Comparison of ENCODE assay signal across 13 cellular contexts in genomic region chr1:9270290-9270900, GRCh38. TPM values are rescaled to one million over a fixed set of nuclear protein-coding genes. Genes with fewer than 3 reads are reported as not detected.
DNase-seq lines count a peak whose midpoint lies in the region; ATAC-seq and TF ChIP-seq lines count a peak whose summit lies in the region.
"Had no signal": no experiment of that assay in that cellular context is flagged by ENCODE, and none has a peak within 500 bp of the region (broad histone marks: within the 10 kb centered on the region; RNA-seq: fewer than 3 reads in every experiment).

No MANE protein-coding gene starts in this region.

- ATAC-seq in HCT116 (peak; percentile 35; the same call in 1 of the 2 replicates), omental fat pad (ENCODE audit: low FRiP score) (no peak)

- no TSS peak for BruUV-seq in HCT116 (replicated peaks; lab: Mats Ljungman, UMichigan)

- CTCF ChIA-PET in HCT116 (lab: Charles Lee) = interaction anchor here (4.4 kb wide), 1 partner anchor 220 kb away, joined by 60 read pairs; no protein-coding TSS in a partner anchor
- CTCF ChIA-PET in RWPE1 (lab: Yijun Ruan, JAX) = interaction anchor here (0.5 to 2.6 kb wide), 5 partner anchors 105 to 411 kb away, joined by 3 to 12 read pairs (median 5); no protein-coding TSS in a partner anchor

- TF ChIP-seq RAD21 in HCT116 (IDR thresholded peaks at IDR 0.05; ENCODE audit: low read depth) = no peak

- no peaks in the 10 kb centered on the region for H3K9me2 ChIP-seq in HCT116 (ENCODE audit: insufficient read depth)

- peaks cover 34 to 83% (median 72%) of the 10 kb centered on the region in 10 experiments for H3K4me1 ChIP-seq in BLaER1 treated with 17β-estradiol and CSF1 and Interleukin-3, amounts not matched to agents 10 nM and 100 nM
- peaks cover 19 to 26% of the 10 kb centered on the region in 2 experiments for H3K4me1 ChIP-seq in HCT116 (ENCODE audit: control insufficient read depth in 1 of 2, insufficient read depth in 2 of 2, low read length in 2 of 2)

- POLR2A ChIA-PET in HCT116 (lab: Charles Lee) = no interaction called here
- POLR2A ChIA-PET in RWPE1 (lab: Yijun Ruan, JAX; ENCODE audit: low non-redundant PET) = no interaction called here

- peaks cover 0 to 20% (median 0%) of the 10 kb centered on the region in 11 experiments; a peak in 2 of 22 replicates for H3K27me3 ChIP-seq in BLaER1 treated with 17β-estradiol and CSF1 and Interleukin-3, amounts not matched to agents 10 nM and 100 nM
- H3K27me3 ChIP-seq in HCT116 (ENCODE audit: insufficient read depth, low read length) = no peaks in the 10 kb centered on the region
- H3K27me3 ChIP-seq: adrenal gland had no signal

- intact Hi-C loops in HCT116 (cut with micrococcal nuclease) = no loop called here
- intact Hi-C loops in activated T-helper 2 cell treated with anti-CD3 and anti-CD28 coated beads, Interferon-gamma antibody, Interleukin-2, Interleukin-4, amounts not matched to agents 10 μg/mL and 5 μg/mL and 100 μg/mL, durations not matched to agents 14 hours and 24 hours and 36 hours (cut with micrococcal nuclease) = no loop called here

- H3K27me3 Mint-ChIP-seq in activated T-helper 2 cell treated with anti-CD3 and anti-CD28 coated beads, Interferon-gamma antibody, Interleukin-2, Interleukin-4, amounts not matched to agents 10 μg/mL and 5 μg/mL and 100 μg/mL, durations not matched to agents 14 hours and 24 hours and 36 hours (ENCODE audit: low read depth) = no peaks in the 10 kb centered on the region
- H3K27me3 Mint-ChIP-seq: memory B cell had no signal

- H3K4me1 Mint-ChIP-seq in activated T-helper 2 cell treated with anti-CD3 and anti-CD28 coated beads, Interferon-gamma antibody, Interleukin-2, Interleukin-4, amounts not matched to agents 10 μg/mL and 5 μg/mL and 100 μg/mL, durations not matched to agents 14 hours and 24 hours and 36 hours (ENCODE audit: low read depth) = peaks cover 11% of the 10 kb centered on the region

- H4K20me1 ChIP-seq in BLaER1 treated with 17β-estradiol and CSF1 and Interleukin-3, amounts not matched to agents 10 nM and 100 nM = peaks cover 0 to 27% (median 0%) of the 10 kb centered on the region in 11 experiments; a peak in 9 of 22 replicates
- no peaks in the 10 kb centered on the region for H4K20me1 ChIP-seq in HCT116 (ENCODE audit: insufficient read depth)

- H3K9me3 ChIP-seq in BLaER1 treated with 17β-estradiol and CSF1 and Interleukin-3, amounts not matched to agents 10 nM and 100 nM (replicated peaks in 1 of 11) = no peaks in the 10 kb centered on the region
- H3K9me3 ChIP-seq in HCT116 (ENCODE audit: control insufficient read depth in 1 of 2, insufficient read depth in 1 of 2, low read depth in 1 of 2, low read length in 2 of 2) = no peaks in the 10 kb centered on the region
- H3K9me3 ChIP-seq: adrenal gland had no signal

- RAD21 ChIA-PET in HCT116 (lab: Charles Lee; ENCODE audit: low non-redundant PET in 1 of 2, low total read pairs in 2 of 2, uncharacterized antibody in 2 of 2, unreplicated experiment in 2 of 2) = interaction anchor here in 1 of 2 experiments (1.1 kb wide), 1 partner anchor 221 kb away, joined by 3 read pairs; no protein-coding TSS in a partner anchor

- no peaks in the 10 kb centered on the region for H3K79me2 ChIP-seq in HCT116 (ENCODE audit: insufficient read depth, low read length)

- no peak overlapping the region for H3K4me3 Mint-ChIP-seq in activated T-helper 2 cell treated with anti-CD3 and anti-CD28 coated beads, Interferon-gamma antibody, Interleukin-2, Interleukin-4, amounts not matched to agents 10 μg/mL and 5 μg/mL and 100 μg/mL, durations not matched to agents 14 hours and 24 hours and 36 hours (ENCODE audit: low read depth)
- H3K4me3 Mint-ChIP-seq: memory B cell had no signal

- H3K4me2 ChIP-seq in BLaER1 treated with 17β-estradiol and CSF1 and Interleukin-3, amounts not matched to agents 10 nM and 100 nM = peak overlapping the region in 9 of 11 experiments; percentile 0 to 81 (median 69); a peak in 14 of 22 replicates
- H3K4me2 ChIP-seq in HCT116 (ENCODE audit: low read length) = peak overlapping the region; percentile 54

- no peak for TF ChIP-seq POLR2A in HCT116 (IDR thresholded peaks at IDR 0.05; ENCODE audit: borderline replicate concordance, extremely low read depth, insufficient read depth, insufficient read length)

- 0 out of 22 replicates have a peak overlapping the region, but pooled peaks of 1 of the 11 experiments have one; percentile 1 for H3K9ac ChIP-seq in BLaER1 treated with 17β-estradiol and CSF1 and Interleukin-3, amounts not matched to agents 10 nM and 100 nM
- 0 out of 2 replicates have a peak overlapping the region, but pooled peaks have one; percentile 12 for H3K9ac ChIP-seq in HCT116 (ENCODE audit: low read length)

- DNase-seq in HCT116 (ENCODE audit: low read depth, low spot score) = no peak
- no peak for DNase-seq in RWPE1 (ENCODE audit: low spot score)
- DNase-seq in iPS-NIHi11 (ENCODE audit: low spot score) = peak; percentile 64
- DNase-seq in activated T-helper 2 cell treated with anti-CD3 and anti-CD28 coated beads, Interferon-gamma antibody, Interleukin-2, Interleukin-4, amounts not matched to agents 10 μg/mL and 5 μg/mL and 100 μg/mL, durations not matched to agents 14 hours and 24 hours and 36 hours (ENCODE audit: low spot score) = no peak
- DNase-seq in cerebellum (ENCODE audit: low spot score) = no peak
- no peak for DNase-seq in omental fat pad (ENCODE audit: low spot score)
- DNase-seq in iPS-NIHi7 (ENCODE audit: extremely low spot score) = no peak
- DNase-seq: OCI-M1; stimulated activated CD4-positive, alpha-beta T cell treated with anti-CD3 and anti-CD28 coated beads, Interleukin-2, amount 100 ng/mL, for 48 hours; stimulated activated naive CD4-positive, alpha-beta T cell had no signal

- no peaks in the 10 kb centered on the region; a peak in 1 of 22 replicates for H3K36me3 ChIP-seq in BLaER1 treated with 17β-estradiol and CSF1 and Interleukin-3, amounts not matched to agents 10 nM and 100 nM
- no peaks in the 10 kb centered on the region for H3K36me3 ChIP-seq in HCT116 (ENCODE audit: control insufficient read depth in 1 of 2, insufficient read depth in 2 of 2, low read length in 2 of 2)

- H2AFZ ChIP-seq in HCT116 (ENCODE audit: low read depth, low read length, poor library complexity, severe bottlenecking) = no peak overlapping the region

- no peaks in the 10 kb centered on the region for H3K9me3 Mint-ChIP-seq in activated T-helper 2 cell treated with anti-CD3 and anti-CD28 coated beads, Interferon-gamma antibody, Interleukin-2, Interleukin-4, amounts not matched to agents 10 μg/mL and 5 μg/mL and 100 μg/mL, durations not matched to agents 14 hours and 24 hours and 36 hours
- H3K9me3 Mint-ChIP-seq: memory B cell had no signal

- H3K4me3 ChIP-seq in BLaER1 treated with 17β-estradiol and CSF1 and Interleukin-3, amounts not matched to agents 10 nM and 100 nM = no peak overlapping the region
- H3K4me3 ChIP-seq in HCT116 (replicated peaks in 1 of 2; ENCODE audit: low read depth in 1 of 2, low read length in 2 of 2) = no peak overlapping the region
- H3K4me3 ChIP-seq: adrenal gland had no signal

- no peak overlapping the region for H3K27ac ChIP-seq in BLaER1 treated with 17β-estradiol and CSF1 and Interleukin-3, amounts not matched to agents 10 nM and 100 nM
- H3K27ac ChIP-seq in HCT116 (ENCODE audit: low read depth, low read length) = no peak overlapping the region
- H3K27ac ChIP-seq in RWPE1 = peak overlapping the region; percentile 45; the same call in 1 of the 2 replicates
- H3K27ac ChIP-seq: adrenal gland had no signal

- H3K27ac Mint-ChIP-seq in activated T-helper 2 cell treated with anti-CD3 and anti-CD28 coated beads, Interferon-gamma antibody, Interleukin-2, Interleukin-4, amounts not matched to agents 10 μg/mL and 5 μg/mL and 100 μg/mL, durations not matched to agents 14 hours and 24 hours and 36 hours = no peak overlapping the region
- H3K27ac Mint-ChIP-seq: memory B cell had no signal

- H3K36me3 Mint-ChIP-seq in activated T-helper 2 cell treated with anti-CD3 and anti-CD28 coated beads, Interferon-gamma antibody, Interleukin-2, Interleukin-4, amounts not matched to agents 10 μg/mL and 5 μg/mL and 100 μg/mL, durations not matched to agents 14 hours and 24 hours and 36 hours (ENCODE audit: low read depth) = peaks cover 9% of the 10 kb centered on the region

- TF ChIP-seq CTCF in HCT116 (IDR thresholded peaks at IDR 0.05 in 2 of 3, conservative IDR thresholded peaks at IDR 0.05 in 1 of 3; ENCODE audit: borderline replicate concordance in 1 of 3, insufficient read depth in 1 of 3, low read depth in 2 of 3, low read length in 2 of 3) = no peak
- no peak for TF ChIP-seq CTCF in RWPE1 (conservative IDR thresholded peaks at IDR 0.05; ENCODE audit: low read depth)
- no peak for TF ChIP-seq CTCF in omental fat pad (IDR thresholded peaks at IDR 0.05)

TF ChIP-seq in HCT116, 20 proteins besides CTCF, POLR2A, EP300 and RAD21:
- no peak for TF ChIP-seq SIN3A (IDR thresholded peaks at IDR 0.05; ENCODE audit: low read depth)
- TF ChIP-seq EGR1 (IDR thresholded peaks at IDR 0.05; ENCODE audit: low read depth) = no peak

RNA-seq across cellular contexts. Expression of gene SPSB1, which starts 22.3 kb away (rescaled TPM):
- 10.8 TPM for total RNA-seq in HCT116 (2021; ENCODE audit: unreplicated experiment)
- polyA plus RNA-seq in HCT116 (2012) = 10.1 and 10.3 TPM in 2 replicates
- 7.1 and 7.5 TPM in 2 replicates for total RNA-seq in activated T-helper 2 cell treated with anti-CD3 and anti-CD28 coated beads, Interferon-gamma antibody, Interleukin-2, Interleukin-4, amounts not matched to agents 10 μg/mL and 5 μg/mL and 100 μg/mL, durations not matched to agents 14 hours and 24 hours and 36 hours
- 1.6 TPM for total RNA-seq in cerebellum
- 100 to 1,000 TPM in 1 of 4 donors, 10 to 100 TPM in 3; 33.5 to 111 (median 76.3) TPM for total RNA-seq in omental fat pad

RNA-seq across cellular contexts. Expression of gene H6PD, which starts 35.8 kb away (rescaled TPM):
- total RNA-seq in HCT116 (2021; ENCODE audit: unreplicated experiment) (16.2 TPM), cerebellum (10.1 TPM), omental fat pad (100 to 1,000 TPM in 1 of 4 donors, 10 to 100 TPM in 3; 75.5 to 142 (median 82.7) TPM)
- 11.7 TPM in 2 replicates for polyA plus RNA-seq in HCT116 (2012)
- 27.1 and 28.0 TPM in 2 replicates for total RNA-seq in activated T-helper 2 cell treated with anti-CD3 and anti-CD28 coated beads, Interferon-gamma antibody, Interleukin-2, Interleukin-4, amounts not matched to agents 10 μg/mL and 5 μg/mL and 100 μg/mL, durations not matched to agents 14 hours and 24 hours and 36 hours
